ENCODE assay signal across 9 cellular contexts in genomic region chr3:15055019-15055557, GRCh38. TPM values are rescaled to one million over a fixed set of nuclear protein-coding genes. Genes with fewer than 3 reads are reported as not detected.
A peak's percentile ranks its signal among the peaks of the same experiment; 100 is the strongest.
DNase-seq lines count a peak whose midpoint lies in the region; ATAC-seq, FAIRE-seq and TF ChIP-seq lines count a peak whose summit lies in the region.
"Had no signal": no experiment of that assay in that cellular context is flagged by ENCODE, and none has a peak within 500 bp of the region (broad histone marks: within the 10 kb centered on the region; RNA-seq: fewer than 3 reads in every experiment).

No MANE protein-coding gene starts in this region.

- H3K9me3 ChIP-seq in Peyer's patch (no peaks in the 10 kb centered on the region), GM12878 (replicated peaks; ENCODE audit: control insufficient read depth, insufficient read depth, low read length) (peaks cover 17% of the 10 kb centered on the region), SK-N-SH (no peaks in the 10 kb centered on the region)
- H3K9me3 ChIP-seq: A549 had no signal

- H3K27ac ChIP-seq in Peyer's patch: peak overlapping the region in 1 of 4 donors; percentile 28
- peak overlapping the region; percentile 56 for H3K27ac ChIP-seq in GM12878 (ENCODE audit: control insufficient read depth, insufficient read depth)
- no peak overlapping the region for H3K27ac ChIP-seq in SK-N-SH (ENCODE audit: low read depth in 2 of 2, low read length in 1 of 2)
- no peak overlapping the region for H3K27ac ChIP-seq in coronary artery
- H3K27ac ChIP-seq: A549 had no signal

- no peaks in the 10 kb centered on the region for H3F3A ChIP-seq in SK-N-SH (replicated peaks; ENCODE audit: insufficient read depth)

- H3K9me2 ChIP-seq in SK-N-SH: no peaks in the 10 kb centered on the region

- H4K20me1 ChIP-seq in GM12878 (ENCODE audit: control insufficient read depth, insufficient read depth) (no peaks in the 10 kb centered on the region), SK-N-SH (ENCODE audit: insufficient read depth) (0 out of 2 replicates have a peak, but pooled peaks cover 10% of the 10 kb centered on the region)

- no TSS peak for BruUV-seq in GM12878 (replicated peaks; lab: Mats Ljungman, UMichigan)

- peak; percentile 90 for FAIRE-seq in GM12878 (lab: Jason Lieb, UNC)
- FAIRE-seq: A549 had no signal

- POLR2A ChIA-PET in GM12878 (lab: Charles Lee): interaction anchor here (0.6 to 1.5 kb wide), 3 partner anchors 10 to 74 kb away, joined by 3 to 8 read pairs (median 4); partner anchors contain the start of gene MRPS25
- POLR2A ChIA-PET in SK-N-SH (lab: Yijun Ruan, JAX): no interaction called here

- ATAC-seq in GM12878: peak; percentile 63
- ATAC-seq: A549 had no signal

- RAD21 ChIA-PET in GM12878 (lab: Charles Lee; ENCODE audit: unreplicated experiment): interaction anchor here (1.4 kb wide), 1 partner anchor 10 kb away, joined by 6 read pairs; the partner anchor contains the start of gene MRPS25

- WGBS in GM12878 (ENCODE audit: insufficient coverage, insufficient replicate concordance, low lambda C conversion rate, missing lambda C conversion rate): 5% methylated on average over 8 of the region's 8 CpGs
- 95% methylated on average over 8 of the region's 8 CpGs for WGBS in SK-N-SH (ENCODE audit: low lambda C conversion rate)

- CTCF ChIA-PET in GM12878 (lab: Yijun Ruan, JAX): interaction anchor here (1.7 kb wide), 1 partner anchor 10 kb away, joined by 7 read pairs; the partner anchor contains the start of gene MRPS25
- CTCF ChIA-PET in SK-N-SH (lab: Yijun Ruan, JAX): interaction anchor here (0.7 to 1.9 kb wide), 2 partner anchors 129 to 134 kb away, joined by 3 to 5 read pairs; no protein-coding TSS in a partner anchor

- DNase-seq in activated gamma-delta T cell treated with Interleukin-2 at 50 U/mL for 16 hours (peak; percentile 41), activated gamma-delta T cell (lab: John Stamatoyannopoulos, UW) (no peak), Peyer's patch (peak in 2 of 3 donors; percentile 67 to 69), GM12878 (ENCODE audit: low read depth, low spot score) (peak; percentile 54), SK-N-SH (no peak), coronary artery (ENCODE audit: low spot score) (no peak), AML-193 (lab: John Stamatoyannopoulos, UW) (no peak)
- peak; percentile 41 to 67 for DNase-seq in stimulated activated CD8-positive, alpha-beta memory T cell treated with anti-CD3 and anti-CD28 coated beads, Interleukin-7, amount 100 ng/mL, for 48 hours (ENCODE audit: extremely low read depth in 1 of 2, low read depth in 1 of 2)

- H3K4me3 ChIP-seq in Peyer's patch: no peak overlapping the region
- no peak overlapping the region for H3K4me3 ChIP-seq in GM12878
- no peak overlapping the region for H3K4me3 ChIP-seq in SK-N-SH (ENCODE audit: low read depth in 2 of 2, low read length in 1 of 2)
- H3K4me3 ChIP-seq in coronary artery: no peak overlapping the region
- H3K4me3 ChIP-seq: A549 had no signal

- TF ChIP-seq RAD21 in GM12878 (IDR thresholded peaks at IDR 0.05; ENCODE audit: insufficient read depth, low read depth, low read length) (no peak), SK-N-SH (IDR thresholded peaks at IDR 0.05; ENCODE audit: low read length) (no peak)

- H3K27me3 ChIP-seq in Peyer's patch: no peaks in the 10 kb centered on the region
- H3K27me3 ChIP-seq in GM12878 (replicated peaks in 1 of 2; ENCODE audit: control insufficient read depth in 2 of 2, insufficient read depth in 2 of 2, low read length in 1 of 2): no peaks in the 10 kb centered on the region
- no peaks in the 10 kb centered on the region for H3K27me3 ChIP-seq in SK-N-SH (ENCODE audit: insufficient read depth)

- H3K79me2 ChIP-seq in GM12878 (ENCODE audit: control insufficient read depth, insufficient read depth, low read length) (peaks cover 43% of the 10 kb centered on the region), SK-N-SH (ENCODE audit: insufficient read depth) (peaks cover 74% of the 10 kb centered on the region)

- H3K36me3 ChIP-seq in Peyer's patch (peaks cover 0 to 63% (median 0%) of the 10 kb centered on the region in 3 donors), GM12878 (ENCODE audit: control insufficient read depth in 2 of 2, insufficient read depth in 2 of 2, low read length in 1 of 2) (peaks cover 23 to 27% of the 10 kb centered on the region in 2 experiments), SK-N-SH (replicated peaks in 1 of 2; ENCODE audit: control insufficient read depth in 1 of 2, insufficient read depth in 2 of 2, low read length in 1 of 2) (peaks cover 26 to 48% of the 10 kb centered on the region in 2 experiments)

- H2AFZ ChIP-seq in GM12878 (ENCODE audit: control insufficient read depth, low read depth, low read length) (peak overlapping the region; percentile 24; the same call in 1 of the 2 replicates), SK-N-SH (ENCODE audit: low read depth) (no peak overlapping the region)

- SMC1A ChIA-PET in GM12878 (lab: Charles Lee; ENCODE audit: uncharacterized antibody, unreplicated experiment): interaction anchor here (0.9 to 1.9 kb wide), 4 partner anchors 9 to 132 kb away, joined by 3 to 6 read pairs (median 3); partner anchors contain the start of gene MRPS25

- TF ChIP-seq CTCF in Peyer's patch (IDR thresholded peaks at IDR 0.05): no peak
- TF ChIP-seq CTCF in GM12878 (IDR thresholded peaks at IDR 0.05 in 2 of 3, conservative IDR thresholded peaks at IDR 0.05 in 1 of 3; ENCODE audit: control insufficient read depth in 2 of 3, extremely low read depth in 1 of 3, insufficient read depth in 1 of 3, low read depth in 3 of 3, low read length in 3 of 3): no peak
- TF ChIP-seq CTCF in SK-N-SH (IDR thresholded peaks at IDR 0.05): no peak
- no peak for TF ChIP-seq CTCF in coronary artery (IDR thresholded peaks at IDR 0.05)

- no peak for TF ChIP-seq EP300 in GM12878 (IDR thresholded peaks at IDR 0.05; ENCODE audit: borderline replicate concordance in 1 of 2, control insufficient read depth in 1 of 2, low read depth in 2 of 2, low read length in 2 of 2)
- no peak for TF ChIP-seq EP300 in SK-N-SH (IDR thresholded peaks at IDR 0.05; ENCODE audit: borderline replicate concordance in 1 of 2, low read depth in 1 of 2, low read length in 1 of 2)

- H3K4me1 ChIP-seq in Peyer's patch (peaks cover 0 to 6% (median 3%) of the 10 kb centered on the region in 4 donors), GM12878 (ENCODE audit: control insufficient read depth, insufficient read depth, low read length) (peaks cover 39% of the 10 kb centered on the region), SK-N-SH (ENCODE audit: control insufficient read depth in 1 of 2, insufficient read depth in 2 of 2, low read depth in 1 of 2, low read length in 1 of 2) (peaks cover 0 to 15% of the 10 kb centered on the region in 2 experiments; a peak in 1 of 4 replicates)
- H3K4me1 ChIP-seq: A549 had no signal

- peak overlapping the region; percentile 77 for H3K4me2 ChIP-seq in GM12878 (ENCODE audit: control insufficient read depth, insufficient read depth)
- H3K4me2 ChIP-seq in SK-N-SH: no peak overlapping the region
- H3K4me2 ChIP-seq: A549 had no signal

- H3K9ac ChIP-seq in GM12878 (ENCODE audit: control insufficient read depth, insufficient read depth, low read length) (no peak overlapping the region), SK-N-SH (no peak overlapping the region)

- no peak for TF ChIP-seq POLR2A in Peyer's patch (IDR thresholded peaks at IDR 0.05)
- TF ChIP-seq POLR2A in GM12878 (IDR thresholded peaks at IDR 0.05; ENCODE audit: low read depth, low read length): no peak

- intact Hi-C loops in GM12878 (cut with micrococcal nuclease; ENCODE audit: unreplicated experiment): loop anchor here (1.0 kb wide), 1 partner anchor 10 kb away; the partner anchor contains the start of gene MRPS25

- in situ Hi-C loops in GM12878 (cut with MboI): no loop called here

RNA-seq across cellular contexts. Expression of gene MRPS25, which starts 10.0 kb away (rescaled TPM):
- total RNA-seq in Peyer's patch: 100 to 1,000 TPM in 1 of 4 donors, 10 to 100 TPM in 3; 49.6 to 120 (median 94.2) TPM
- total RNA-seq in GM12878 (2013; cell fraction: nucleolus; rRNA removed): 94.6 and 97.5 TPM in 2 replicates
- total RNA-seq in GM12878 (2014; rRNA removed): 51.5 and 58.9 TPM in 2 replicates
- total RNA-seq in GM12878 (2014; rRNA removed; fragmentation: Illumina TruSeq; extraction: Trizol): 37.3 and 37.9 TPM in 2 replicates
- total RNA-seq in GM12878 (2021): 72.5 and 76.2 TPM in 2 replicates
- polyA plus RNA-seq in GM12878 (2011; ENCODE audit: low read depth): 13.9 TPM
- polyA plus RNA-seq in GM12878 (2011; rRNA removed): 66.0 and 72.9 TPM in 2 replicates
- 33.4 and 63.0 TPM in 2 replicates for polyA plus RNA-seq in GM12878 (2011; cell fraction: cytosol; rRNA removed)
- polyA plus RNA-seq in GM12878 (2011; cell fraction: nucleus; rRNA removed): 128 and 156 TPM in 2 replicates
- polyA plus RNA-seq in GM12878 (2012): 37.1 and 48.9 TPM in 2 replicates
- 47.7 and 51.2 TPM in 2 replicates for polyA plus RNA-seq in GM12878 (2014; fragmentation: Illumina TruSeq; extraction: Trizol)
- 10 to 100 TPM; 17.0 to 43.6 TPM for polyA plus RNA-seq in GM12878 (2014; fragmentation: Nextera tagmentation; extraction: Ambion mirVana)
- 79.7 and 83.9 TPM in 2 replicates for polyA plus RNA-seq in GM12878 (2014; rRNA removed)
- 100 to 1,000 TPM; 112 to 114 TPM for polyA plus RNA-seq in GM12878 (2016; fragmentation: Nextera tagmentation; extraction: Ambion mirVana)
- 21.5 and 26.0 TPM in 2 replicates for polyA minus RNA-seq in GM12878 (2011; rRNA and poly(A)+ RNA removed)
- 9.3 and 13.4 TPM in 2 replicates for polyA minus RNA-seq in GM12878 (2011; cell fraction: cytosol; rRNA and poly(A)+ RNA removed)
- 40.4 and 82.9 TPM in 2 replicates for polyA minus RNA-seq in GM12878 (2011; cell fraction: nucleus; rRNA and poly(A)+ RNA removed)
- 41.5 and 46.4 TPM in 2 replicates for polyA plus RNA-seq in SK-N-SH (2012; rRNA removed)
- 26.7 and 27.9 TPM in 2 replicates for polyA plus RNA-seq in SK-N-SH (2012; cell fraction: cytosol; rRNA removed)
- polyA plus RNA-seq in SK-N-SH (2012; cell fraction: nucleus; rRNA removed): 157 and 221 TPM in 2 replicates

RNA-seq across cellular contexts. Expression of gene RBSN, which starts 43.9 kb away (rescaled TPM):
- 10 to 100 TPM; 17.2 to 94.9 (median 32.1) TPM for total RNA-seq in Peyer's patch
- 48.9 and 49.4 TPM in 2 replicates for total RNA-seq in GM12878 (2013; cell fraction: nucleolus; rRNA removed)
- total RNA-seq in GM12878 (2014; rRNA removed): 12.0 and 13.8 TPM in 2 replicates
- 10.2 and 11.0 TPM in 2 replicates for total RNA-seq in GM12878 (2014; rRNA removed; fragmentation: Illumina TruSeq; extraction: Trizol)
- total RNA-seq in GM12878 (2021): 10.7 and 11.9 TPM in 2 replicates
- polyA plus RNA-seq in GM12878 (2011; ENCODE audit: low read depth): 6.1 TPM
- polyA plus RNA-seq in GM12878 (2011; rRNA removed): 10.9 and 11.1 TPM in 2 replicates
- 7.6 and 8.4 TPM in 2 replicates for polyA plus RNA-seq in GM12878 (2011; cell fraction: cytosol; rRNA removed)
- polyA plus RNA-seq in GM12878 (2011; cell fraction: nucleus; rRNA removed): 19.1 and 19.3 TPM in 2 replicates
- polyA plus RNA-seq in GM12878 (2012): 6.3 and 7.7 TPM in 2 replicates
- 7.8 and 8.4 TPM in 2 replicates for polyA plus RNA-seq in GM12878 (2014; fragmentation: Illumina TruSeq; extraction: Trizol)
- 1 to 10 TPM; 2.0 to 2.1 TPM for polyA plus RNA-seq in GM12878 (2014; fragmentation: Nextera tagmentation; extraction: Ambion mirVana)
- 7.2 and 7.4 TPM in 2 replicates for polyA plus RNA-seq in GM12878 (2014; rRNA removed)
- 10 to 100 TPM; 13.4 to 17.5 TPM for polyA plus RNA-seq in GM12878 (2016; fragmentation: Nextera tagmentation; extraction: Ambion mirVana)
- polyA minus RNA-seq in GM12878 (2011; rRNA and poly(A)+ RNA removed): 15.4 and 15.6 TPM in 2 replicates
- polyA minus RNA-seq in GM12878 (2011; cell fraction: cytosol; rRNA and poly(A)+ RNA removed): 5.7 and 7.0 TPM in 2 replicates
- polyA minus RNA-seq in GM12878 (2011; cell fraction: nucleus; rRNA and poly(A)+ RNA removed): 7.4 and 11.9 TPM in 2 replicates
- 4.7 and 6.2 TPM in 2 replicates for polyA plus RNA-seq in SK-N-SH (2012; rRNA removed)
- polyA plus RNA-seq in SK-N-SH (2012; cell fraction: cytosol; rRNA removed): 5.0 and 5.3 TPM in 2 replicates
- polyA plus RNA-seq in SK-N-SH (2012; cell fraction: nucleus; rRNA removed): 9.7 and 10.1 TPM in 2 replicates

Comparison
In these comparisons a context has a peak if more than half of its experiments do, and no peak if none do; other contexts are left out.
1. DNase-seq: peak in activated gamma-delta T cell treated with Interleukin-2 at 50 U/mL for 16 hours (single experiment), Peyer's patch (2 of 3), GM12878 (single experiment) and stimulated activated CD8-positive, alpha-beta memory T cell treated with anti-CD3 and anti-CD28 coated beads, Interleukin-7, amount 100 ng/mL, for 48 hours (2 of 2); none in activated gamma-delta T cell (single experiment), SK-N-SH (single experiment), coronary artery (single experiment) and AML-193 (0 of 2).